8 cellular contexts compared by ENCODE assay signal in genomic region chr1:51990478-51990965, GRCh38. TPM values are rescaled to one million over a fixed set of nuclear protein-coding genes. Genes with fewer than 3 reads are reported as not detected.
DNase-seq lines count a peak whose midpoint lies in the region; ATAC-seq and TF ChIP-seq lines count a peak whose summit lies in the region.

A gene with protein sequence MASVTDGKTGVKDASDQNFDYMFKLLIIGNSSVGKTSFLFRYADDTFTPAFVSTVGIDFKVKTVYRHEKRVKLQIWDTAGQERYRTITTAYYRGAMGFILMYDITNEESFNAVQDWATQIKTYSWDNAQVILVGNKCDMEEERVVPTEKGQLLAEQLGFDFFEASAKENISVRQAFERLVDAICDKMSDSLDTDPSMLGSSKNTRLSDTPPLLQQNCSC (minus strand): TSS chr1:51990700. CDS start chr1:51977117, 13,583 bp downstream.

- peak within 1 kb of the TSS; percentile 70 for H3K4me3 Mint-ChIP-seq in chondrocyte (ENCODE audit: unreplicated experiment)

- H3K9me3 Mint-ChIP-seq in chondrocyte (ENCODE audit: low read depth) = no peaks in the 10 kb centered on the region

- DNase-seq in EL = peak; percentile 78
- DNase-seq in NCI-H2029 treated with DMSO at 0.1 percent for 48 hours (lab: John Stamatoyannopoulos, UW) = peak; percentile 77
- peak; percentile 74 for DNase-seq in chondrocyte (ENCODE audit: low spot score)
- DNase-seq in left lung = peak; percentile 37 to 91
- peak; percentile 50 to 83 (median 64) for DNase-seq in stimulated activated CD4-positive, alpha-beta T cell treated with anti-CD3 and anti-CD28 coated beads, TNF-alpha, amount 100 ng/mL, for 24 hours (ENCODE audit: low read depth in 3 of 3)
- no peak for DNase-seq in inferior parietal cortex (ENCODE audit: extremely low spot score)

- H3K27me3 Mint-ChIP-seq in chondrocyte (ENCODE audit: low read depth) = peaks cover 2% of the 10 kb centered on the region

- no peaks in the 10 kb centered on the region for H3K36me3 Mint-ChIP-seq in chondrocyte (ENCODE audit: low read depth)

- peak within 1 kb of the TSS; percentile 22 to 36 for H3K4me3 ChIP-seq in left lung

- H3K27ac ChIP-seq in left lung = no peak within 1 kb of the TSS

- intact Hi-C loops in left lung (cut with DNase I) = no loop called here

- no peaks in the 10 kb centered on the region for H3K9me3 ChIP-seq in left lung

- peaks cover 17% of the 10 kb centered on the region for H3K4me1 Mint-ChIP-seq in chondrocyte (ENCODE audit: low read depth)

- H3K36me3 ChIP-seq in left lung = no peaks in the 10 kb centered on the region

- H3K4me1 ChIP-seq in left lung = no peaks in the 10 kb centered on the region

- TF ChIP-seq CTCF in chondrocyte (IDR thresholded peaks at IDR 0.05) (no peak), left lung (IDR thresholded peaks at IDR 0.05) (no peak)

- H3K27me3 ChIP-seq in left lung = peaks cover 36 to 79% of the 10 kb centered on the region in 2 donors

- ATAC-seq in HG02571 (IDR thresholded peaks at IDR 0.05; ENCODE audit: unreplicated experiment) (peak; percentile 85), left lung (peak; percentile 95)
- peak; percentile 99 for ATAC-seq in activated CD4-positive, CD25-positive, alpha-beta regulatory T cell treated with anti-CD3 and anti-CD28 coated beads, Interleukin-2, amount 50 U/mL, for 24 hours

- no peak within 1 kb of the TSS for H3K27ac Mint-ChIP-seq in chondrocyte (ENCODE audit: unreplicated experiment)

RNA-seq across cellular contexts. Expression of the gene that starts here (rescaled TPM):
- total RNA-seq in chondrocyte (15.3 to 33.9 TPM (median 32.8 TPM) in 3 replicates), left lung (under 1 TPM; 0.05 to 0.06 TPM)

Comparison
In these comparisons a context has a peak if more than half of its experiments do, and no peak if none do; other contexts are left out.
1. RNA of the gene that starts here (total RNA-seq): 15.3 to 33.9 TPM in chondrocyte; 0.05 to 0.06 TPM in left lung; every median in the first group is over 10 times any median in the second.
2. Peak in DNase-seq, ATAC-seq and H3K4me3 ChIP-seq in left lung; RNA of the gene not detected or under 1 TPM.
3. Peak in every context shown above with its lines, with median percentiles within 50 percentile points of each other: ATAC-seq.